ENCODE assay signal across 8 cellular contexts in genomic region chr20:41095110-41095969, GRCh38. TPM values are rescaled to one million over a fixed set of nuclear protein-coding genes. Genes with fewer than 3 reads are reported as not detected.
DNase-seq lines count a peak whose midpoint lies in the region.

No MANE protein-coding gene starts in this region.

- H3K79me2 ChIP-seq in Karpas-422 (ENCODE audit: low read length): peaks cover 46% of the 10 kb centered on the region

- H3K9me3 ChIP-seq in Karpas-422 (ENCODE audit: low read length) (no peaks in the 10 kb centered on the region), SJCRH30 (replicated peaks) (no peaks in the 10 kb centered on the region)

- H3K9me2 ChIP-seq in Karpas-422 (replicated peaks; ENCODE audit: insufficient read depth, low read length): no peaks in the 10 kb centered on the region

- H4K20me1 ChIP-seq in Karpas-422 (ENCODE audit: insufficient read depth, low read depth, low read length): no peaks in the 10 kb centered on the region

- no peak overlapping the region for H3K9ac ChIP-seq in Karpas-422 (ENCODE audit: low read length)

- H2AFZ ChIP-seq in Karpas-422 (ENCODE audit: low read length): no peak overlapping the region

- H3K27ac ChIP-seq in Karpas-422 (ENCODE audit: low read length) (peak overlapping the region; percentile 38), SJCRH30 (no peak overlapping the region)

- peaks cover 9% of the 10 kb centered on the region; the same call in 1 of the 2 replicates for H3K4me1 ChIP-seq in Karpas-422 (ENCODE audit: low read length)
- H3K4me1 ChIP-seq in SJCRH30: no peaks in the 10 kb centered on the region

- H3K4me3 ChIP-seq in Karpas-422 (ENCODE audit: low read length) (no peak overlapping the region), SJCRH30 (no peak overlapping the region)

- DNase-seq in DMS53 treated with DMSO at 0.1 percent for 48 hours (lab: John Stamatoyannopoulos, UW; ENCODE audit: unreplicated experiment): peak; percentile 21
- peak; percentile 80 for DNase-seq in Karpas-422
- peak; percentile 48 to 87 for DNase-seq in SJCRH30
- DNase-seq in activated naive CD4-positive, alpha-beta T cell treated with Interleukin-2 at 50 U/mL for 16 hours: peak; percentile 57
- peak; percentile 67 for DNase-seq in germinal center (ENCODE audit: low spot score)
- DNase-seq in posterior vena cava (ENCODE audit: low spot score): peak; percentile 85
- no peak for DNase-seq in GF-D8 (lab: John Stamatoyannopoulos, UW)
- no peak for DNase-seq in NCI-H226

- intact Hi-C loops in posterior vena cava (cut with DNase I): loop anchor here (2.0 to 5.0 kb wide), 3 partner anchors 103 to 127 kb away; no protein-coding TSS in a partner anchor

- H3K27me3 ChIP-seq in Karpas-422 (ENCODE audit: low read length) (no peaks in the 10 kb centered on the region), SJCRH30 (no peaks in the 10 kb centered on the region)

- H3K36me3 ChIP-seq in Karpas-422 (ENCODE audit: insufficient read depth, low read length) (peaks cover 84% of the 10 kb centered on the region), SJCRH30 (peaks cover 93% of the 10 kb centered on the region)

- H3K4me2 ChIP-seq in Karpas-422 (ENCODE audit: low read depth, low read length, poor library complexity, severe bottlenecking): no peak overlapping the region

RNA-seq across cellular contexts. Expression of gene PLCG1, which starts 42.0 kb away (rescaled TPM):
- 48.6 and 69.0 TPM in 2 replicates for total RNA-seq in Karpas-422 (2014; rRNA removed; shearing (Covaris generic); ENCODE audit: low replicate concordance)
- 163 and 196 TPM in 2 replicates for total RNA-seq in SJCRH30 (2014; rRNA removed; shearing (Covaris generic))
- 10 to 100 TPM; 81.0 to 83.0 TPM for total RNA-seq in posterior vena cava

Comparison
In these comparisons a context has a peak if more than half of its experiments do, and no peak if none do; other contexts are left out.
1. DNase-seq: peak in DMS53 treated with DMSO at 0.1 percent for 48 hours (single experiment), Karpas-422 (single experiment), SJCRH30 (2 of 2), activated naive CD4-positive, alpha-beta T cell treated with Interleukin-2 at 50 U/mL for 16 hours (single experiment), germinal center (single experiment) and posterior vena cava (single experiment); none in GF-D8 (single experiment) and NCI-H226 (single experiment).